ENCODE assay signal across 2 cellular contexts in genomic region chr1:205432116-205432515, GRCh38.
TF ChIP-seq lines count a peak whose summit lies in the region.

No MANE protein-coding gene starts in this region.

TF ChIP-seq in GM23338, 12 proteins besides CTCF, POLR2A, EP300 and RAD21:
- TF ChIP-seq EZH2 (IDR thresholded peaks at IDR 0.05; ENCODE audit: low read depth, unreplicated experiment) = no peak
- TF ChIP-seq ZNF114 (CRISPR knock-in tag; IDR thresholded peaks at IDR 0.05) = no peak
- no peak for TF ChIP-seq EZH2phosphoT487 (IDR thresholded peaks at IDR 0.05; ENCODE audit: unreplicated experiment)
- TF ChIP-seq JUNB (IDR thresholded peaks at IDR 0.05; ENCODE audit: unreplicated experiment) = no peak
- TF ChIP-seq ZNF462 (CRISPR knock-in tag; IDR thresholded peaks at IDR 0.05) = no peak
- TF ChIP-seq REST (IDR thresholded peaks at IDR 0.05; ENCODE audit: unreplicated experiment) = no peak
- TF ChIP-seq ETS1 (IDR thresholded peaks at IDR 0.05) = no peak
- TF ChIP-seq CREB1 (CRISPR knock-in tag; IDR thresholded peaks at IDR 0.05; ENCODE audit: low read depth) = no peak
- no peak for TF ChIP-seq STAT1 (IDR thresholded peaks at IDR 0.05; ENCODE audit: unreplicated experiment)
- no peak for TF ChIP-seq ZNF331 (CRISPR knock-in tag; IDR thresholded peaks at IDR 0.05; ENCODE audit: low read depth)
- TF ChIP-seq NANOG (IDR thresholded peaks at IDR 0.05; ENCODE audit: borderline replicate concordance) = no peak
- TF ChIP-seq POLR2AphosphoS5 (IDR thresholded peaks at IDR 0.05; ENCODE audit: low read depth) = no peak
TF ChIP-seq in GM23338: peak in this region for 0.

TF ChIP-seq in H1, 55 proteins besides CTCF, POLR2A, EP300 and RAD21:
- TF ChIP-seq CREB1 (IDR thresholded peaks at IDR 0.05) = no peak
- TF ChIP-seq MAX (IDR thresholded peaks at IDR 0.05) = no peak
- TF ChIP-seq NRF1 (IDR thresholded peaks at IDR 0.05; ENCODE audit: low read depth, low read length) = no peak
- TF ChIP-seq ASH2L (IDR thresholded peaks at IDR 0.05; ENCODE audit: low read length) = no peak
- TF ChIP-seq E2F6 (IDR thresholded peaks at IDR 0.05) = no peak
- TF ChIP-seq SRF (IDR thresholded peaks at IDR 0.05; ENCODE audit: low read depth, low read length) = no peak
- TF ChIP-seq SIX5 (IDR thresholded peaks at IDR 0.05; ENCODE audit: low read depth, low read length) = no peak
- no peak for TF ChIP-seq JUND (IDR thresholded peaks at IDR 0.05; ENCODE audit: low read length)
- TF ChIP-seq CBX5 (IDR thresholded peaks at IDR 0.05; ENCODE audit: low read depth, low read length) = no peak
- TF ChIP-seq GABPA (IDR thresholded peaks at IDR 0.05; ENCODE audit: borderline replicate concordance, insufficient read depth, low read length) = no peak
- TF ChIP-seq NANOG (IDR thresholded peaks at IDR 0.05; ENCODE audit: insufficient read depth, low read depth, low read length, poor library complexity, severe bottlenecking) = no peak
- no peak for TF ChIP-seq CTBP2 (IDR thresholded peaks at IDR 0.05; ENCODE audit: borderline replicate concordance, insufficient read depth, insufficient read length, low read length)
- TF ChIP-seq USF2 (IDR thresholded peaks at IDR 0.05; ENCODE audit: low read length) = no peak
- no peak for TF ChIP-seq RFX5 (IDR thresholded peaks at IDR 0.05; ENCODE audit: borderline replicate concordance, low read depth, low read length)
- TF ChIP-seq KDM4A (IDR thresholded peaks at IDR 0.05; ENCODE audit: low read depth, low read length, severe bottlenecking) = no peak
- no peak for TF ChIP-seq TAF7 (optimal IDR thresholded peaks at IDR 0.05; ENCODE audit: borderline replicate concordance, low read depth, low read length)
- no peak for TF ChIP-seq ZNF274 (IDR thresholded peaks at IDR 0.05; ENCODE audit: borderline replicate concordance, extremely low read depth, low read length)
- no peak for TF ChIP-seq HDAC2 (IDR thresholded peaks at IDR 0.05; ENCODE audit: borderline replicate concordance in 1 of 2, low read depth in 2 of 2, low read length in 2 of 2)
